In the genomic region with DNA sequence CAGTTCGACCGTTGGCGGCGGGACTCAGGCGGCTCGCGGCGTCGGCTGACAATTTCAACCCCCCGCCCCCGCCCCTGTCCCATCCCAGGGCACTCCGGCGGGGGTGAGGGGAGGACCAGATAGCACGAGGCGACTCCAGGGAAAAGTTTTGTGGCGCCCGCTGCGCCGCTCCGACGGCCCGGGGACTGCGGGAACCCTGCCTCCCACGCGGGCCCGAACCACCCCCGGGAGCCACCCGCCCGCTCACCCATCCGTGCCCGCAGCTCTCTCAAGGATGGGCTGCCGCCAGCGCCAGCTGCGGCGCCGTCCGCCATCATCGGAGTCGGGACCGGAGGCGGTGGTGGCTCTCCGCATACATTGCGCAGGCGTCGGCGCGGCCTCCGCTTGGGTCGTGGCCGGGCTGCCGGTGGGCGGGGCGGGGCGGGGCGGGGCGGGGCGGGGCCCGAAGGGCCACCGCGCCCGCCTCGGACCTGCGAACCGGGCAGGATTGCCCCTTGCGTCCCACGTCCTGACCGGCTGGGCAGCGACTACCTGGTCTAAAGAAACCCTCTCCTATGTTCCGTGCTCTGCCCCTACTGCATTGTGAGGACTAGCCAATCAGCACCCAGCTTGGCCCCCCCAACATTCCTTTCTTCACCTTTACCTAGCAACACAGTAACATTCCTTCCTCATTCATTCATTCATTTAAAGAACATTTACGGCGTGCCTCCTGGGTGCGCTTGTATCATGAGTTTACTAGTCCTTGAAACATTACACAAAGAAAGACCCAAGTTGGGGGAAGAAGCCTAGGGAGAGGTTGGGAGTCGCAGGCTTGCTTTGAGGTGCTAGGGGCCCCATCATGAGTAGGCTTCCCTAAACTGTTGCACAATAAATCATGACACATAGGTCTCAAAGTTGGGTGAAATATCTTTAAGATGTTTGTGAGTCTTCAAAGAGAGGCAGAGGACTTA, we compare ENCODE assay signal across 8 cellular contexts. TPM values are rescaled to one million over a fixed set of nuclear protein-coding genes. Genes with fewer than 3 reads are reported as not detected.
DNase-seq lines count a peak whose midpoint lies in the region; ATAC-seq and TF ChIP-seq lines count a peak whose summit lies in the region.

A gene with protein sequence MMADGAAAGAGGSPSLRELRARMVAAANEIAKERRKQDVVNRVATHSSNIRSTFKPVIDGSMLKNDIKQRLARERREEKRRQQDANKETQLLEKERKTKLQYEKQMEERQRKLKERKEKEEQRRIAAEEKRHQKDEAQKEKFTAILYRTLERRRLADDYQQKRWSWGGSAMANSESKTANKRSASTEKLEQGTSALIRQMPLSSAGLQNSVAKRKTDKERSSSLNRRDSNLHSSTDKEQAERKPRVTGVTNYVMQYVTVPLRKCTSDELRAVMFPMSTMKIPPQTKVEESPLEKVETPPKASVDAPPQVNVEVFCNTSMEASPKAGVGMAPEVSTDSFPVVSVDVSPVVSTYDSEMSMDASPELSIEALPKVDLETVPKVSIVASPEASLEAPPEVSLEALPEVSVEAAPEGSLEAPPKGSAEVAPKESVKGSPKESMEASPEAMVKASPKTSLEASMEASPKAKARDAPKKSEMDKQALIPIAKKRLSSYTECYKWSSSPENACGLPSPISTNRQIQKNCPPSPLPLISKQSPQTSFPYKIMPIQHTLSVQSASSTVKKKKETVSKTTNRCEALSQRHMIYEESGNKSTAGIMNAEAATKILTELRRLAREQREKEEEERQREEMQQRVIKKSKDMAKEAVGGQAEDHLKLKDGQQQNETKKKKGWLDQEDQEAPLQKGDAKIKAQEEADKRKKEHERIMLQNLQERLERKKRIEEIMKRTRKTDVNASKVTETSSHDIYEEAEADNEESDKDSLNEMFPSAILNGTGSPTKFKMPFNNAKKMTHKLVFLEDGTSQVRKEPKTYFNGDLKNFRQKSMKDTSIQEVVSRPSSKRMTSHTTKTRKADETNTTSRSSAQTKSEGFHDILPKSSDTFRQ (minus strand): TSS at position 359 of the 950 bp plus-strand sequence. CDS start 42 bp downstream, at position 317.

- intact Hi-C loops in activated T-helper 1 cell treated with anti-CD3 and anti-CD28 coated beads, Interleukin-12 subunit alpha, Interleukin-12 subunit beta, Interleukin-2, Interleukin-4 antibody, amounts not matched to agents 30 ng/mL and 10 ng/mL and 1 ng/mL, durations not matched to agents 14 hours and 24 hours and 36 hours (cut with micrococcal nuclease): loop anchor here (1.0 to 10.0 kb wide), 5 partner anchors 8 to 443 kb away; partner anchors contain the start of genes MMGT1 and SLC9A6

- H3K9ac ChIP-seq in BLaER1: peak within 1 kb of the TSS; percentile 85
- H3K9ac ChIP-seq in subcutaneous abdominal adipose tissue (ENCODE audit: low read length in 5 of 5): peak within 1 kb of the TSS in 4 of 5 donors; percentile 50 to 64 (median 54)

- H3K9me3 ChIP-seq in BLaER1: no peaks in the 10 kb centered on the region
- H3K9me3 ChIP-seq in subcutaneous abdominal adipose tissue (ENCODE audit: control insufficient read depth in 5 of 5, low read length in 5 of 5): no peaks in the 10 kb centered on the region

- H3K27ac ChIP-seq in BLaER1 (peak within 1 kb of the TSS; percentile 83), subcutaneous abdominal adipose tissue (ENCODE audit: low read depth, low read length) (peak within 1 kb of the TSS; percentile 60)

- peaks cover 27% of the 10 kb centered on the region for H3K4me1 ChIP-seq in BLaER1
- H3K4me1 ChIP-seq in subcutaneous abdominal adipose tissue (ENCODE audit: control insufficient read depth in 5 of 5, insufficient read depth in 5 of 5, low read length in 5 of 5): peaks cover 2 to 17% (median 11%) of the 10 kb centered on the region in 5 donors

- H3K9me3 Mint-ChIP-seq in activated T-helper 1 cell treated with anti-CD3 and anti-CD28 coated beads, Interleukin-12 subunit alpha, Interleukin-12 subunit beta, Interleukin-2, Interleukin-4 antibody, amounts not matched to agents 30 ng/mL and 10 ng/mL and 1 ng/mL, durations not matched to agents 14 hours and 24 hours and 36 hours: no peaks in the 10 kb centered on the region
- H3K9me3 Mint-ChIP-seq in neural crest cell: no peaks in the 10 kb centered on the region

- peak; percentile 72 for TF ChIP-seq POLR2A in GM19099 (IDR thresholded peaks at IDR 0.05; ENCODE audit: extremely low read depth, insufficient read length, low read depth)

- H3K27me3 ChIP-seq in BLaER1 (peaks cover 71% of the 10 kb centered on the region), subcutaneous abdominal adipose tissue (ENCODE audit: control insufficient read depth in 5 of 5, insufficient read depth in 4 of 5, low read length in 5 of 5) (peaks cover 0 to 10% (median 2%) of the 10 kb centered on the region in 5 donors)

- H3K36me3 ChIP-seq in BLaER1 (no peaks in the 10 kb centered on the region), subcutaneous abdominal adipose tissue (ENCODE audit: control insufficient read depth in 5 of 5, insufficient read depth in 5 of 5, low read length in 5 of 5) (no peaks in the 10 kb centered on the region)

- TF ChIP-seq CTCF in fibroblast of pulmonary artery (IDR thresholded peaks at IDR 0.05; ENCODE audit: low read length, missing control alignments) (no peak), neural crest cell (conservative IDR thresholded peaks at IDR 0.05) (no peak)

- H3K4me3 Mint-ChIP-seq in activated T-helper 1 cell treated with anti-CD3 and anti-CD28 coated beads, Interleukin-12 subunit alpha, Interleukin-12 subunit beta, Interleukin-2, Interleukin-4 antibody, amounts not matched to agents 30 ng/mL and 10 ng/mL and 1 ng/mL, durations not matched to agents 14 hours and 24 hours and 36 hours: peak within 1 kb of the TSS; percentile 87
- H3K4me3 Mint-ChIP-seq in neural crest cell: peak within 1 kb of the TSS; percentile 89

- ATAC-seq in HG03354 (IDR thresholded peaks at IDR 0.05; ENCODE audit: poor library complexity, severe bottlenecking, unreplicated experiment): peak; percentile 85

- H3K4me3 ChIP-seq in BLaER1 (peak within 1 kb of the TSS; percentile 81), fibroblast of pulmonary artery (replicated peaks; ENCODE audit: low read depth, low read length) (peak within 1 kb of the TSS; percentile 66), subcutaneous abdominal adipose tissue (ENCODE audit: low read depth in 1 of 5, low read length in 5 of 5) (peak within 1 kb of the TSS; percentile 60 to 86 (median 69))

- peak; percentile 61 for DNase-seq in activated T-helper 1 cell treated with anti-CD3 and anti-CD28 coated beads, Interleukin-12 subunit alpha, Interleukin-12 subunit beta, Interleukin-2, Interleukin-4 antibody, amounts not matched to agents 30 ng/mL and 10 ng/mL and 1 ng/mL, durations not matched to agents 14 hours and 24 hours and 36 hours (ENCODE audit: low spot score)
- DNase-seq in fibroblast of pulmonary artery (ENCODE audit: low read depth): peak; percentile 46
- DNase-seq in neural crest cell (ENCODE audit: low read depth, low spot score): peak; percentile 30

- peak within 1 kb of the TSS; percentile 65 for H3K4me2 ChIP-seq in BLaER1

- no peaks in the 10 kb centered on the region for H3K27me3 Mint-ChIP-seq in activated T-helper 1 cell treated with anti-CD3 and anti-CD28 coated beads, Interleukin-12 subunit alpha, Interleukin-12 subunit beta, Interleukin-2, Interleukin-4 antibody, amounts not matched to agents 30 ng/mL and 10 ng/mL and 1 ng/mL, durations not matched to agents 14 hours and 24 hours and 36 hours (ENCODE audit: insufficient read depth)
- no peaks in the 10 kb centered on the region for H3K27me3 Mint-ChIP-seq in neural crest cell (ENCODE audit: low read depth)

- H3K36me3 Mint-ChIP-seq in activated T-helper 1 cell treated with anti-CD3 and anti-CD28 coated beads, Interleukin-12 subunit alpha, Interleukin-12 subunit beta, Interleukin-2, Interleukin-4 antibody, amounts not matched to agents 30 ng/mL and 10 ng/mL and 1 ng/mL, durations not matched to agents 14 hours and 24 hours and 36 hours (ENCODE audit: low read depth): no peaks in the 10 kb centered on the region
- H3K36me3 Mint-ChIP-seq in neural crest cell (ENCODE audit: low read depth): no peaks in the 10 kb centered on the region

- H4K20me1 ChIP-seq in BLaER1: peaks cover 11% of the 10 kb centered on the region; the same call in 1 of the 2 replicates

- H3K27ac Mint-ChIP-seq in activated T-helper 1 cell treated with anti-CD3 and anti-CD28 coated beads, Interleukin-12 subunit alpha, Interleukin-12 subunit beta, Interleukin-2, Interleukin-4 antibody, amounts not matched to agents 30 ng/mL and 10 ng/mL and 1 ng/mL, durations not matched to agents 14 hours and 24 hours and 36 hours: peak within 1 kb of the TSS; percentile 94
- no peak within 1 kb of the TSS for H3K27ac Mint-ChIP-seq in neural crest cell (ENCODE audit: unreplicated experiment)

- peaks cover 16% of the 10 kb centered on the region for H3K4me1 Mint-ChIP-seq in activated T-helper 1 cell treated with anti-CD3 and anti-CD28 coated beads, Interleukin-12 subunit alpha, Interleukin-12 subunit beta, Interleukin-2, Interleukin-4 antibody, amounts not matched to agents 30 ng/mL and 10 ng/mL and 1 ng/mL, durations not matched to agents 14 hours and 24 hours and 36 hours (ENCODE audit: low read depth)
- peaks cover 13% of the 10 kb centered on the region for H3K4me1 Mint-ChIP-seq in neural crest cell

TF ChIP-seq in PFSK-1, 5 proteins besides CTCF, POLR2A, EP300 and RAD21:
- peak; percentile 71 for TF ChIP-seq POLR2AphosphoS5 (IDR thresholded peaks at IDR 0.05; ENCODE audit: low read depth, low read length)
- no peak for TF ChIP-seq SIN3A (IDR thresholded peaks at IDR 0.05; ENCODE audit: borderline replicate concordance, insufficient read depth, low read length)
- TF ChIP-seq FOXP2 (optimal IDR thresholded peaks at IDR 0.05; ENCODE audit: borderline replicate concordance, extremely low read depth, extremely low read length, insufficient read depth): peak; percentile 54
- TF ChIP-seq TAF1 (IDR thresholded peaks at IDR 0.05; ENCODE audit: borderline replicate concordance, insufficient read depth, low read length): 0 out of 2 replicates have a peak, but pooled peaks have one; percentile 45

RNA-seq across cellular contexts. Expression of the gene that starts here (rescaled TPM):
- polyA plus RNA-seq in PFSK-1 (2012; ENCODE audit: insufficient read length, low read depth): 13.4 TPM
- total RNA-seq in activated T-helper 1 cell treated with anti-CD3 and anti-CD28 coated beads, Interleukin-12 subunit alpha, Interleukin-12 subunit beta, Interleukin-2, Interleukin-4 antibody, amounts not matched to agents 30 ng/mL and 10 ng/mL and 1 ng/mL, durations not matched to agents 14 hours and 24 hours and 36 hours: 27.3 and 29.1 TPM in 2 replicates
- 12.8 and 13.7 TPM in 2 replicates for total RNA-seq in neural crest cell

Comparison
In these comparisons a context has a peak if more than half of its experiments do, and no peak if none do; other contexts are left out.
1. Peak in every context shown above with its lines: DNase-seq, ATAC-seq, H3K4me3 ChIP-seq and H3K27ac ChIP-seq.